In genomic region chr1:151059342-151060240, GRCh38 we compare ENCODE assay signal across 1 cellular context.
TF ChIP-seq lines count a peak whose summit lies in the region.

Gene CDC42SE1 (minus strand): TSS chr1:151059622. CDS start chr1:151055730, 3,892 bp downstream.

TF ChIP-seq in HEK293, 187 proteins besides CTCF, POLR2A, EP300 and RAD21 (continued from another document and continues in another):
- TF ChIP-seq AEBP2 (tag by site-specific recombination; IDR thresholded peaks at IDR 0.05; ENCODE audit: borderline replicate concordance) (no peak), ZNF155 (tag by site-specific recombination; IDR thresholded peaks at IDR 0.05) (no peak), ZNF596 (tag by site-specific recombination; IDR thresholded peaks at IDR 0.05) (no peak), GLI4 (tag by site-specific recombination; IDR thresholded peaks at IDR 0.05) (peak; percentile 65), YY1 (tag by site-specific recombination; IDR thresholded peaks at IDR 0.05) (no peak; the same call in 1 of the 2 replicates), ZNF704 (tag by site-specific recombination; IDR thresholded peaks at IDR 0.05) (peak; percentile 89; the same call in 1 of the 2 replicates), ZNF416 (tag by site-specific recombination; IDR thresholded peaks at IDR 0.05) (no peak), ZNF610 (tag by site-specific recombination; IDR thresholded peaks at IDR 0.05; ENCODE audit: borderline replicate concordance) (0 out of 2 replicates have a peak, but pooled peaks have one; percentile 39), ZNF366 (tag by site-specific recombination; conservative IDR thresholded peaks at IDR 0.05) (no peak), ZNF354C (tag by site-specific recombination; IDR thresholded peaks at IDR 0.05; ENCODE audit: borderline replicate concordance, low read depth) (no peak), KLF7 (tag by site-specific recombination; IDR thresholded peaks at IDR 0.05; ENCODE audit: borderline replicate concordance) (peak; percentile 42; the same call in 1 of the 2 replicates), KLF10 (tag by site-specific recombination; IDR thresholded peaks at IDR 0.05) (peak; percentile 39; the same call in 1 of the 2 replicates), ZNF629 (tag by site-specific recombination; IDR thresholded peaks at IDR 0.05) (no peak; the same call in none of the 2 replicates), ZNF292 (tag by site-specific recombination; IDR thresholded peaks at IDR 0.05; ENCODE audit: borderline replicate concordance, low read depth) (no peak), ZNF18 (tag by site-specific recombination; IDR thresholded peaks at IDR 0.05) (no peak), ZNF549 (tag by site-specific recombination; IDR thresholded peaks at IDR 0.05) (no peak), PRDM1 (tag by site-specific recombination; IDR thresholded peaks at IDR 0.05) (no peak), ZNF341 (tag by site-specific recombination; IDR thresholded peaks at IDR 0.05; ENCODE audit: low read depth) (peak; percentile 48; the same call in 1 of the 2 replicates), ZNF701 (tag by site-specific recombination; IDR thresholded peaks at IDR 0.05) (no peak), ZNF623 (tag by site-specific recombination; IDR thresholded peaks at IDR 0.05) (no peak), ZNF510 (tag by site-specific recombination; IDR thresholded peaks at IDR 0.05; ENCODE audit: insufficient replicate concordance) (no peak), SP2 (tag by site-specific recombination; IDR thresholded peaks at IDR 0.05) (peak; percentile 76), SCRT1 (tag by site-specific recombination; IDR thresholded peaks at IDR 0.05; ENCODE audit: borderline replicate concordance) (no peak), YY2 (tag by site-specific recombination; IDR thresholded peaks at IDR 0.05) (no peak), ZNF24 (tag by site-specific recombination; IDR thresholded peaks at IDR 0.05) (no peak), ZNF555 (tag by site-specific recombination; conservative IDR thresholded peaks at IDR 0.05) (no peak), SCRT2 (tag by site-specific recombination; IDR thresholded peaks at IDR 0.05) (0 out of 2 replicates have a peak, but pooled peaks have one; percentile 21), ZNF23 (tag by site-specific recombination; IDR thresholded peaks at IDR 0.05; ENCODE audit: borderline replicate concordance) (no peak), ZBTB26 (tag by site-specific recombination; optimal IDR thresholded peaks at IDR 0.05) (peak; percentile 99), ZNF112 (tag by site-specific recombination; IDR thresholded peaks at IDR 0.05) (no peak), PRDM10 (tag by site-specific recombination; IDR thresholded peaks at IDR 0.05) (peak; percentile 99), GLIS1 (tag by site-specific recombination; IDR thresholded peaks at IDR 0.05) (peak; percentile 93), ZNF747 (tag by site-specific recombination; IDR thresholded peaks at IDR 0.05) (no peak), ZNF791 (tag by site-specific recombination; IDR thresholded peaks at IDR 0.05) (no peak), OSR2 (tag by site-specific recombination; IDR thresholded peaks at IDR 0.05) (no peak), HOXC10 (CRISPR knock-in tag; IDR thresholded peaks at IDR 0.05) (no peak), ZNF133 (tag by site-specific recombination; IDR thresholded peaks at IDR 0.05) (no peak), KLF17 (tag by site-specific recombination; IDR thresholded peaks at IDR 0.05) (peak; percentile 61), ZNF670 (tag by site-specific recombination; IDR thresholded peaks at IDR 0.05; ENCODE audit: low read depth) (no peak), ZNF138 (tag by site-specific recombination; IDR thresholded peaks at IDR 0.05; ENCODE audit: borderline replicate concordance) (no peak), GFI1B (tag by site-specific recombination; IDR thresholded peaks at IDR 0.05) (no peak), PRDM6 (tag by site-specific recombination; IDR thresholded peaks at IDR 0.05) (no peak), ZNF16 (tag by site-specific recombination; IDR thresholded peaks at IDR 0.05; ENCODE audit: low read depth) (no peak), ZNF280C (tag by site-specific recombination; IDR thresholded peaks at IDR 0.05) (no peak), ZBTB6 (tag by site-specific recombination; IDR thresholded peaks at IDR 0.05) (0 out of 2 replicates have a peak, but pooled peaks have one; percentile 45), ZNF558 (tag by site-specific recombination; IDR thresholded peaks at IDR 0.05) (no peak), ZNF792 (tag by site-specific recombination; IDR thresholded peaks at IDR 0.05) (no peak), ZNF585B (tag by site-specific recombination; IDR thresholded peaks at IDR 0.05) (no peak), ZNF350 (tag by site-specific recombination; IDR thresholded peaks at IDR 0.05) (no peak), ZNF184 (tag by site-specific recombination; IDR thresholded peaks at IDR 0.05) (no peak), ELK4 (IDR thresholded peaks at IDR 0.05; ENCODE audit: borderline replicate concordance, low read depth, low read length) (no peak; the same call in 1 of the 2 replicates)
